In genomic region chr5:179732412-179732917, GRCh38 we compare ENCODE assay signal across 8 cellular contexts. TPM values are rescaled to one million over a fixed set of nuclear protein-coding genes. Genes with fewer than 3 reads are reported as not detected.
DNase-seq lines count a peak whose midpoint lies in the region; ATAC-seq and TF ChIP-seq lines count a peak whose summit lies in the region.

TSS of gene MAML1 (plus strand) at chr5:179732822. CDS start at chr5:179733113, 291 bp downstream.

- H3K79me2 ChIP-seq in SK-N-SH (ENCODE audit: insufficient read depth), result peaks cover 54% of the 10 kb centered on the region

- DNase-seq in GM04504 (ENCODE audit: low read depth) (peak; percentile 99), NCI-H1048 (lab: John Stamatoyannopoulos, UW) (peak; percentile 98), SK-N-SH (peak; percentile 99), non-pigmented ciliary epithelial cell (ENCODE audit: low read depth) (peak; percentile 99), superior temporal gyrus (ENCODE audit: extremely low spot score) (peak; percentile 100)
- DNase-seq in activated naive CD4-positive, alpha-beta T cell treated with anti-CD3 and anti-CD28 coated beads, Interleukin-2, amount 50 U/mL, for 16 hours, result peak; percentile 99

- TF ChIP-seq CTCF in SK-N-SH (IDR thresholded peaks at IDR 0.05) (no peak), gastroesophageal sphincter (IDR thresholded peaks at IDR 0.05) (no peak)

- peaks cover 40% of the 10 kb centered on the region for H4K20me1 ChIP-seq in SK-N-SH (ENCODE audit: insufficient read depth)

- under 1% methylated on average over 39 of the region's 41 CpGs for WGBS in SK-N-SH (ENCODE audit: low lambda C conversion rate)
- WGBS in gastroesophageal sphincter (ENCODE audit: low coverage in 1 of 2), 2 donors, result 0 to 1% methylated on average over 1 to 16 of the region's 41 CpGs

- POLR2A ChIA-PET in SK-N-SH (lab: Yijun Ruan, JAX), result interaction anchor here (0.6 to 2.3 kb wide), 3 partner anchors 88 to 391 kb away, joined by 3 to 11 read pairs (median 4); partner anchors contain the start of genes HNRNPH1 and SQSTM1

- CTCF ChIA-PET in SK-N-SH (lab: Yijun Ruan, JAX), result interaction anchor here (1.1 to 1.6 kb wide), 4 partner anchors 12 to 110 kb away, joined by 3 to 4 read pairs (median 4); partner anchors contain the start of gene HNRNPH1

- ATAC-seq in HG02571 (IDR thresholded peaks at IDR 0.05; ENCODE audit: unreplicated experiment) (peak; percentile 90), gastroesophageal sphincter (peak; percentile 99)

- H3K4me1 ChIP-seq in SK-N-SH (ENCODE audit: control insufficient read depth in 1 of 2, insufficient read depth in 2 of 2, low read depth in 1 of 2, low read length in 1 of 2) (peaks cover 8 to 19% of the 10 kb centered on the region in 2 experiments; a peak in 2 of 4 replicates), gastroesophageal sphincter (peaks cover 5 to 51% (median 30%) of the 10 kb centered on the region in 3 donors)

- H3K36me3 ChIP-seq in SK-N-SH (replicated peaks in 1 of 2; ENCODE audit: control insufficient read depth in 1 of 2, insufficient read depth in 2 of 2, low read length in 1 of 2), result peaks cover 40 to 54% of the 10 kb centered on the region in 2 experiments
- H3K36me3 ChIP-seq in gastroesophageal sphincter, result peaks cover 0 to 36% of the 10 kb centered on the region in 2 donors

- TF ChIP-seq EP300 in SK-N-SH (IDR thresholded peaks at IDR 0.05; ENCODE audit: borderline replicate concordance in 1 of 2, low read depth in 1 of 2, low read length in 1 of 2), result 0 out of 4 replicates have a peak, but pooled peaks of 1 of the 2 experiments have one; percentile 11
- no peak for TF ChIP-seq EP300 in gastroesophageal sphincter (IDR thresholded peaks at IDR 0.05)

- peak in 1 of 2 donors; percentile 53 for TF ChIP-seq POLR2A in gastroesophageal sphincter (IDR thresholded peaks at IDR 0.05)

- no peaks in the 10 kb centered on the region for H3K9me2 ChIP-seq in SK-N-SH

- H3K9ac ChIP-seq in SK-N-SH, result peak within 1 kb of the TSS; percentile 86

- H3K27me3 ChIP-seq in SK-N-SH (ENCODE audit: insufficient read depth), result no peaks in the 10 kb centered on the region
- no peaks in the 10 kb centered on the region for H3K27me3 ChIP-seq in gastroesophageal sphincter

- peaks cover 53% of the 10 kb centered on the region for H3F3A ChIP-seq in SK-N-SH (replicated peaks; ENCODE audit: insufficient read depth)

- peak within 1 kb of the TSS; percentile 91 for H3K4me2 ChIP-seq in SK-N-SH

- no peaks in the 10 kb centered on the region for H3K9me3 ChIP-seq in SK-N-SH
- H3K9me3 ChIP-seq in gastroesophageal sphincter, result no peaks in the 10 kb centered on the region

- peak within 1 kb of the TSS; percentile 77; the same call in 1 of the 2 replicates for H2AFZ ChIP-seq in SK-N-SH (ENCODE audit: low read depth)

- H3K27ac ChIP-seq in SK-N-SH (ENCODE audit: low read depth in 2 of 2, low read length in 1 of 2), result peak within 1 kb of the TSS; percentile 70 to 88
- H3K27ac ChIP-seq in gastroesophageal sphincter, result peak within 1 kb of the TSS; percentile 72 to 98 (median 92)

- H3K4me3 ChIP-seq in SK-N-SH (ENCODE audit: low read depth in 2 of 2, low read length in 1 of 2) (peak within 1 kb of the TSS; percentile 82 to 89), gastroesophageal sphincter (peak within 1 kb of the TSS; percentile 48 to 83)

- TF ChIP-seq RAD21 in SK-N-SH (IDR thresholded peaks at IDR 0.05; ENCODE audit: low read length), result no peak

TF ChIP-seq in SK-N-SH, 30 proteins besides CTCF, POLR2A, EP300 and RAD21 (continues in another document):
- TF ChIP-seq ELF1 (IDR thresholded peaks at IDR 0.05) (peak; percentile 64), MAX (IDR thresholded peaks at IDR 0.05; ENCODE audit: low read depth) (0 out of 2 replicates have a peak, but pooled peaks have one; percentile 10), SIN3A (IDR thresholded peaks at IDR 0.05; ENCODE audit: borderline replicate concordance, low read depth, low read length) (0 out of 2 replicates have a peak, but pooled peaks have one; percentile 28), TCF12 (IDR thresholded peaks at IDR 0.05) (peak; percentile 2; the same call in 1 of the 2 replicates), RCOR1 (IDR thresholded peaks at IDR 0.05; ENCODE audit: low read length) (peak; percentile 30; the same call in 1 of the 2 replicates), FOXM1 (IDR thresholded peaks at IDR 0.05; ENCODE audit: low read depth) (no peak), NRF1 (IDR thresholded peaks at IDR 0.05; ENCODE audit: low read depth, low read length) (0 out of 2 replicates have a peak, but pooled peaks have one; percentile 23), YY1 (IDR thresholded peaks at IDR 0.05; ENCODE audit: low read depth) (peak; percentile 94), NFIC (IDR thresholded peaks at IDR 0.05; ENCODE audit: borderline replicate concordance) (no peak), FOSL2 (IDR thresholded peaks at IDR 0.05; ENCODE audit: borderline replicate concordance, low read depth) (no peak), IRF3 (IDR thresholded peaks at IDR 0.05; ENCODE audit: low read depth, low read length) (peak; percentile 74), JUND (IDR thresholded peaks at IDR 0.05) (no peak; the same call in 1 of the 2 replicates), EZH2phosphoT487 (IDR thresholded peaks at IDR 0.05; ENCODE audit: borderline replicate concordance, low read depth) (no peak), RFX5 (IDR thresholded peaks at IDR 0.05; ENCODE audit: low read length) (peak; percentile 67), TEAD4 (IDR thresholded peaks at IDR 0.05; ENCODE audit: borderline replicate concordance, insufficient read depth) (no peak; the same call in 1 of the 2 replicates), CHD2 (IDR thresholded peaks at IDR 0.05; ENCODE audit: low read length, partially characterized antibody) (peak; percentile 79), MXI1 (IDR thresholded peaks at IDR 0.05; ENCODE audit: low read depth, low read length) (no peak), GABPA (IDR thresholded peaks at IDR 0.05; ENCODE audit: low read depth) (peak; percentile 70), GATA2 (CRISPR knock-in tag; IDR thresholded peaks at IDR 0.05) (no peak), POLR2AphosphoS5 (IDR thresholded peaks at IDR 0.05; ENCODE audit: low read depth, low read length) (peak; percentile 91), USF2 (IDR thresholded peaks at IDR 0.05; ENCODE audit: borderline replicate concordance, low read depth, low read length) (peak; percentile 36; the same call in 1 of the 2 replicates), FOXJ3 (CRISPR knock-in tag; IDR thresholded peaks at IDR 0.05) (no peak), MEF2A (IDR thresholded peaks at IDR 0.05; ENCODE audit: borderline replicate concordance, low read depth) (no peak), TAF1 (IDR thresholded peaks at IDR 0.05; ENCODE audit: borderline replicate concordance, low read depth, low read length) (peak; percentile 98)
- TF ChIP-seq, protein P1, sequence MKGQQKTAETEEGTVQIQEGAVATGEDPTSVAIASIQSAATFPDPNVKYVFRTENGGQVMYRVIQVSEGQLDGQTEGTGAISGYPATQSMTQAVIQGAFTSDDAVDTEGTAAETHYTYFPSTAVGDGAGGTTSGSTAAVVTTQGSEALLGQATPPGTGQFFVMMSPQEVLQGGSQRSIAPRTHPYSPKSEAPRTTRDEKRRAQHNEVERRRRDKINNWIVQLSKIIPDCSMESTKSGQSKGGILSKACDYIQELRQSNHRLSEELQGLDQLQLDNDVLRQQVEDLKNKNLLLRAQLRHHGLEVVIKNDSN (IDR thresholded peaks at IDR 0.05; ENCODE audit: borderline replicate concordance, low read depth), result no peak; the same call in 1 of the 2 replicates
- TF ChIP-seq, protein P2, sequence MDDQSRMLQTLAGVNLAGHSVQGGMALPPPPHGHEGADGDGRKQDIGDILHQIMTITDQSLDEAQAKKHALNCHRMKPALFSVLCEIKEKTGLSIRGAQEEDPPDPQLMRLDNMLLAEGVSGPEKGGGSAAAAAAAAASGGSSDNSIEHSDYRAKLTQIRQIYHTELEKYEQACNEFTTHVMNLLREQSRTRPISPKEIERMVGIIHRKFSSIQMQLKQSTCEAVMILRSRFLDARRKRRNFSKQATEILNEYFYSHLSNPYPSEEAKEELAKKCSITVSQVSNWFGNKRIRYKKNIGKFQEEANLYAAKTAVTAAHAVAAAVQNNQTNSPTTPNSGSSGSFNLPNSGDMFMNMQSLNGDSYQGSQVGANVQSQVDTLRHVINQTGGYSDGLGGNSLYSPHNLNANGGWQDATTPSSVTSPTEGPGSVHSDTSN (IDR thresholded peaks at IDR 0.05), result peak; percentile 99

RNA-seq across cellular contexts. Expression of gene MAML1, which starts in this region (rescaled TPM):
- polyA plus RNA-seq in SK-N-SH (2012; rRNA removed), result 4.4 and 8.1 TPM in 2 replicates
- 4.1 and 5.5 TPM in 2 replicates for polyA plus RNA-seq in SK-N-SH (2012; cell fraction: cytosol; rRNA removed)
- polyA plus RNA-seq in SK-N-SH (2012; cell fraction: nucleus; rRNA removed), result 11.6 and 12.4 TPM in 2 replicates
- 10 to 100 TPM; 31.8 to 51.3 (median 36.8) TPM for total RNA-seq in gastroesophageal sphincter

Comparison
In these comparisons a context has a peak if more than half of its experiments do, and no peak if none do; other contexts are left out.
1. Peak in every context shown above with its lines: DNase-seq, ATAC-seq, H3K4me3 ChIP-seq and H3K27ac ChIP-seq.